ENCODE assay signal across 8 cellular contexts in genomic region chrX:45806410-45807121, GRCh38.
A peak's percentile ranks its signal among the peaks of the same experiment; 100 is the strongest.
DNase-seq lines count a peak whose midpoint lies in the region; ATAC-seq and TF ChIP-seq lines count a peak whose summit lies in the region.

No MANE protein-coding gene starts in this region.

- peak overlapping the region; percentile 77 for H3K4me3 Mint-ChIP-seq in activated naive CD8-positive, alpha-beta T cell

- no peak for TF ChIP-seq CTCF in AG10803 (conservative IDR thresholded peaks at IDR 0.05; ENCODE audit: low read length)
- no peak for TF ChIP-seq CTCF in left lung (IDR thresholded peaks at IDR 0.05)
- no peak for TF ChIP-seq CTCF in transverse colon (IDR thresholded peaks at IDR 0.05)

- H3K4me1 ChIP-seq in left lung = peaks cover 0 to 27% of the 10 kb centered on the region in 2 donors
- H3K4me1 ChIP-seq in transverse colon = no peaks in the 10 kb centered on the region

- peak overlapping the region; percentile 97 for H3K27ac Mint-ChIP-seq in activated naive CD8-positive, alpha-beta T cell

- H3K27ac ChIP-seq in left lung (peak overlapping the region; percentile 45 to 69), transverse colon (peak overlapping the region; percentile 8 to 67 (median 56))

- no peaks in the 10 kb centered on the region for H3K36me3 ChIP-seq in left lung
- no peaks in the 10 kb centered on the region for H3K36me3 ChIP-seq in transverse colon

- H3K27me3 ChIP-seq in left lung (no peaks in the 10 kb centered on the region), transverse colon (no peaks in the 10 kb centered on the region)

- TF ChIP-seq POLR2A in transverse colon (IDR thresholded peaks at IDR 0.05) = no peak

- TF ChIP-seq EP300 in transverse colon (IDR thresholded peaks at IDR 0.05; ENCODE audit: low read depth) = no peak

- intact Hi-C loops in left lung (cut with DNase I) (no loop called here), transverse colon (cut with DNase I; ENCODE audit: low total_unique reads) (no loop called here), left colon (cut with DNase I, micrococcal nuclease) (no loop called here)

- 55 to 60% methylated on average over 3 to 10 of the region's 10 CpGs for WGBS in transverse colon (ENCODE audit: low coverage in 1 of 2), 2 donors

- H3K36me3 Mint-ChIP-seq in activated naive CD8-positive, alpha-beta T cell = peaks cover 22% of the 10 kb centered on the region

- H3K9me3 Mint-ChIP-seq in activated naive CD8-positive, alpha-beta T cell (ENCODE audit: low read depth) = no peaks in the 10 kb centered on the region

- H3K27me3 Mint-ChIP-seq in activated naive CD8-positive, alpha-beta T cell = no peaks in the 10 kb centered on the region

- H3K4me3 ChIP-seq in AG10803 (ENCODE audit: low read length) (peak overlapping the region; percentile 46), left lung (no peak overlapping the region), transverse colon (peak overlapping the region in 1 of 4 donors; percentile 37)
- H3K4me3 ChIP-seq in Jurkat, Clone E6-1 (ENCODE audit: low read length) = peak overlapping the region; percentile 52

- in situ Hi-C loops in transverse colon (cut with MboI; ENCODE audit: low pct_ligation_motif_present in 1 of 4, low pct_unique_long_range_greater_than_20kb in 1 of 4, low sequenced_read_pairs in 3 of 4) = no loop called here

- H3K9me3 ChIP-seq in left lung (no peaks in the 10 kb centered on the region), transverse colon (no peaks in the 10 kb centered on the region)

- H3K4me1 Mint-ChIP-seq in activated naive CD8-positive, alpha-beta T cell (ENCODE audit: low read depth) = peaks cover 89% of the 10 kb centered on the region

- DNase-seq in AG10803 (ENCODE audit: low read depth) (peak; percentile 92), left lung (no peak), transverse colon (no peak), NCI-H1417 (lab: John Stamatoyannopoulos, UW) (no peak), left colon (no peak)
- DNase-seq in Jurkat, Clone E6-1 (ENCODE audit: low read depth, low spot score) = peak; percentile 78

- peak; percentile 83 for ATAC-seq in GM19351 (IDR thresholded peaks at IDR 0.05; ENCODE audit: unreplicated experiment)
- peak; percentile 55 for ATAC-seq in left lung
- ATAC-seq in left colon = no peak

Comparison
In these comparisons a context has a peak if more than half of its experiments do, and no peak if none do; other contexts are left out.
1. DNase-seq: peak in AG10803 (single experiment) and Jurkat, Clone E6-1 (single experiment); none in left lung (0 of 2), transverse colon (single experiment), NCI-H1417 (0 of 3) and left colon (0 of 2).
2. H3K4me3 ChIP-seq: peak in AG10803 (single experiment) and Jurkat, Clone E6-1 (single experiment); none in left lung (0 of 2).